Comparison of ENCODE assay signal across 8 cellular contexts in genomic region chr17:47692895-47693666, GRCh38. TPM values are rescaled to one million over a fixed set of nuclear protein-coding genes. Genes with fewer than 3 reads are reported as not detected.
DNase-seq lines count a peak whose midpoint lies in the region; ATAC-seq and TF ChIP-seq lines count a peak whose summit lies in the region.

No MANE protein-coding gene starts in this region.

- WGBS in heart right ventricle, 2 donors = 27 to 31% methylated on average over 10 of the region's 10 CpGs

- DNase-seq in heart right ventricle (no peak), cardiac septum (ENCODE audit: low spot score) (no peak), A172 (ENCODE audit: low spot score) (no peak), NCI-H526 (lab: John Stamatoyannopoulos, UW) (no peak)
- DNase-seq in stimulated activated effector memory CD8-positive, alpha-beta T cell treated with anti-CD3 and anti-CD28 coated beads, Interleukin-12 subunit alpha, Interleukin-12 subunit beta, amount 100 ng/mL, for 72 hours (ENCODE audit: low spot score in 2 of 2) = no peak

- H3K36me3 ChIP-seq in heart right ventricle = peaks cover 0 to 16% (median 0%) of the 10 kb centered on the region in 9 donors

- ATAC-seq in heart right ventricle (no peak), GM18907 (IDR thresholded peaks at IDR 0.05; ENCODE audit: unreplicated experiment) (no peak)
- ATAC-seq in stimulated activated effector memory CD8-positive, alpha-beta T cell treated with anti-CD3 and anti-CD28 coated beads, Interleukin-12 subunit alpha, Interleukin-12 subunit beta, amount 100 ng/mL, for 72 hours = no peak

- H3K4me3 Mint-ChIP-seq in stimulated activated effector memory CD8-positive, alpha-beta T cell treated with anti-CD3 and anti-CD28 coated beads, Interleukin-12 subunit alpha, Interleukin-12 subunit beta, amount 100 ng/mL, for 72 hours = peak overlapping the region; percentile 98

- H3K4me1 Mint-ChIP-seq in stimulated activated effector memory CD8-positive, alpha-beta T cell treated with anti-CD3 and anti-CD28 coated beads, Interleukin-12 subunit alpha, Interleukin-12 subunit beta, amount 100 ng/mL, for 72 hours = peaks cover 61% of the 10 kb centered on the region

- H3K9me3 Mint-ChIP-seq in stimulated activated effector memory CD8-positive, alpha-beta T cell treated with anti-CD3 and anti-CD28 coated beads, Interleukin-12 subunit alpha, Interleukin-12 subunit beta, amount 100 ng/mL, for 72 hours = no peaks in the 10 kb centered on the region

- peak overlapping the region in 9 of 10 donors; percentile 94 to 99 (median 94) for H3K27ac ChIP-seq in heart right ventricle

- no peaks in the 10 kb centered on the region for H3K9me3 ChIP-seq in heart right ventricle

- peak overlapping the region; percentile 98 for H3K27ac Mint-ChIP-seq in stimulated activated effector memory CD8-positive, alpha-beta T cell treated with anti-CD3 and anti-CD28 coated beads, Interleukin-12 subunit alpha, Interleukin-12 subunit beta, amount 100 ng/mL, for 72 hours

- no peaks in the 10 kb centered on the region for H3K27me3 ChIP-seq in heart right ventricle

- H3K4me3 ChIP-seq in heart right ventricle (peak overlapping the region in 9 of 10 donors; percentile 92 to 100 (median 99)), WI38 (ENCODE audit: low read depth, low read length) (peak overlapping the region; percentile 70), iPS-11a (ENCODE audit: low read depth, low read length) (peak overlapping the region; percentile 47)

- intact Hi-C loops in heart right ventricle (cut with DNase I) = loop anchor here in 2 of 10 donors (10.0 kb wide), 2 partner anchors 92 to 112 kb away; no protein-coding TSS in a partner anchor
- intact Hi-C loops in cardiac septum (cut with DNase I) = loop anchor here (5.0 to 10.0 kb wide), 3 partner anchors 41 to 202 kb away; partner anchors contain the start of gene SP2

- H3K36me3 Mint-ChIP-seq in stimulated activated effector memory CD8-positive, alpha-beta T cell treated with anti-CD3 and anti-CD28 coated beads, Interleukin-12 subunit alpha, Interleukin-12 subunit beta, amount 100 ng/mL, for 72 hours = peaks cover 13% of the 10 kb centered on the region

- H3K4me1 ChIP-seq in heart right ventricle = peaks cover 0 to 43% (median 37%) of the 10 kb centered on the region in 9 donors

- no peak for TF ChIP-seq CTCF in heart right ventricle (IDR thresholded peaks at IDR 0.05)
- TF ChIP-seq CTCF in WI38 (IDR thresholded peaks at IDR 0.05; ENCODE audit: low read depth, low read length) = no peak

RNA-seq across cellular contexts. Expression of gene TBKBP1, which starts 0.9 kb away (rescaled TPM):
- total RNA-seq in heart right ventricle = 10 to 100 TPM in 9 of 10 donors, 1 to 10 TPM in 1; 8.4 to 19.9 (median 12.6) TPM
- polyA plus RNA-seq in heart right ventricle = 10 to 100 TPM in 1 of 2 donors, 1 to 10 TPM in 1; 9.9 to 27.9 TPM
- 11.2 TPM for total RNA-seq in cardiac septum
- total RNA-seq in A172 (2014; rRNA removed; shearing (Covaris generic)) = 3.3 and 5.5 TPM in 2 replicates

RNA-seq across cellular contexts. Expression of gene TBX21, which starts 40.0 kb away (rescaled TPM):
- 1 to 10 TPM in 1 of 10 donors, under 1 TPM in 5, not detected in 4; 0.11 to 2.0 (median 0.29) TPM for total RNA-seq in heart right ventricle
- under 1 TPM; 0.07 to 0.15 TPM for polyA plus RNA-seq in heart right ventricle
- 0.30 TPM for total RNA-seq in cardiac septum
- total RNA-seq in A172 (2014; rRNA removed; shearing (Covaris generic)) = not detected in 2 replicates

RNA-seq across cellular contexts. Expression of gene KPNB1, which starts 43.4 kb away (rescaled TPM):
- total RNA-seq in heart right ventricle = 100 to 1,000 TPM; 167 to 236 (median 190) TPM
- 10 to 100 TPM; 30.6 to 66.4 TPM for polyA plus RNA-seq in heart right ventricle
- 185 TPM for total RNA-seq in cardiac septum
- 360 and 467 TPM in 2 replicates for total RNA-seq in A172 (2014; rRNA removed; shearing (Covaris generic))

Comparison
In these comparisons a context has a peak if more than half of its experiments do, and no peak if none do; other contexts are left out.
1. H3K4me3 ChIP-seq: peak in every context shown above with its lines; median percentile 99 in heart right ventricle; 70 in WI38; 47 in iPS-11a.